8 cellular contexts compared by ENCODE assay signal in the genomic region with DNA sequence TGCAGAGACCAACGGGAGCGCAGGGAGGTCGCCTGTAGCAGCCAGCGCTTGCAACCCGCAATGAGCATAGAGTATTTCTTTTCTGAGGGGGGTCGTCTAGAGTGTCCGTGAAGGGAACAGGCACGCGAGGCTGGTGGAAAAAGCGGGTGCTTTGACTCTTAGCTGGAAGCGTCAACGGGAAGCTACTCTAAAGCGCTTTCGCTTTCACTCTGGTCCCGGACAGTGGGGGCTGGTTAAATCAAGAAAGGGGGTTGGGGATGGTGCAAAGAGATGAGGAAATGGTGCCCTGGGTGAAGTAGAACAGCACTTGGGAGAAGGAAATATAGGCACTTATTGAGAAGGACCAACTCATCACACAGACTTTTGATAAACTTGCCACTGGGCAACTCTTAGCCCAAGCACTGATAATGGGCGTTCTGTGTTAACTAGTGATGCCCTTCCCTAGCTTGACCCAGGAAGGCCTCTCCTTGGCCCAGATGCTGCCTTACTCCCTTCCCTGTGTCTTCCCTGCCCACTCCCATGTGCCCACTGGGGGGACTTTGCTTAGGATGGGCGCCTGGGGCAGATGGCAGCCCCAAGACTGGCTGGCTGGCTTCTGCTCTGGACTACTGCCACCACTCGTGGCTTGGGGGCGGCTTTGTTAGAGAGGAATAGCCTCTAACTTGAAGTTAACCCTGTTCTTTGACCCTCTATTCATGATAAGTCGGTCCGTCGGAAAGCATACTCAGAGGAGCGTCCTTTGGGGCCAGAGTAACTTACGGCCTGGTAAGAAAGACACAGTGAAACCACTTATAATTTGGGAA. TPM values are rescaled to one million over a fixed set of nuclear protein-coding genes. Genes with fewer than 3 reads are reported as not detected.
A peak's percentile ranks its signal among the peaks of the same experiment; 100 is the strongest.
DNase-seq lines count a peak whose midpoint lies in the region; ATAC-seq and TF ChIP-seq lines count a peak whose summit lies in the region.

No MANE protein-coding gene starts in this region.

- no peaks in the 10 kb centered on the region; the same call in 1 of the 2 replicates for H4K20me1 ChIP-seq in BLaER1

- peaks cover 60% of the 10 kb centered on the region for H3K4me1 Mint-ChIP-seq in activated CD8-positive, alpha-beta T cell treated with anti-CD3 and anti-CD28 coated beads, Interleukin-2, amount 10 ng/mL, durations not matched to agents 7 days and 5 days (ENCODE audit: low read depth)

- POLR2A ChIA-PET in activated CD8-positive, alpha-beta T cell treated with anti-CD3 and anti-CD28 coated beads, Interleukin-2, amount 10 ng/mL, durations not matched to agents 7 days and 5 days (lab: Charles Lee) = interaction anchor here (0.6 to 9.1 kb wide), 12 partner anchors 9 to 395 kb away, joined by 3 to 812 read pairs (median 4); a partner anchor contains a TSS

- H3K9me3 Mint-ChIP-seq in activated CD8-positive, alpha-beta T cell treated with anti-CD3 and anti-CD28 coated beads, Interleukin-2, amount 10 ng/mL, durations not matched to agents 7 days and 5 days (ENCODE audit: insufficient read depth) = no peaks in the 10 kb centered on the region

- TF ChIP-seq CTCF in GM20000 (IDR thresholded peaks at IDR 0.05; ENCODE audit: extremely low read depth, missing control alignments) = no peak
- TF ChIP-seq CTCF in epithelial cell of proximal tubule (conservative IDR thresholded peaks at IDR 0.05; ENCODE audit: low read depth, low read length) = no peak
- no peak for TF ChIP-seq CTCF in thoracic aorta (IDR thresholded peaks at IDR 0.05)

- H3K4me3 Mint-ChIP-seq in activated CD8-positive, alpha-beta T cell treated with anti-CD3 and anti-CD28 coated beads, Interleukin-2, amount 10 ng/mL, durations not matched to agents 7 days and 5 days = peak overlapping the region; percentile 97

- H3K9me3 ChIP-seq in BLaER1 (no peaks in the 10 kb centered on the region), mucosa of stomach (ENCODE audit: control insufficient read depth, low read length) (no peaks in the 10 kb centered on the region), thoracic aorta (no peaks in the 10 kb centered on the region)

- peak overlapping the region; percentile 91 for H3K9ac ChIP-seq in BLaER1
- peak overlapping the region; percentile 94 for H3K9ac ChIP-seq in mucosa of stomach (ENCODE audit: low read length)

- peak; percentile 42 for ATAC-seq in activated CD8-positive, alpha-beta T cell treated with anti-CD3 and anti-CD28 coated beads, Interleukin-2, amount 10 ng/mL, durations not matched to agents 7 days and 5 days
- ATAC-seq in thoracic aorta (ENCODE audit: insufficient number of reproducible peaks, low FRiP score, low read depth) = no peak

- peaks cover 43% of the 10 kb centered on the region for H3K4me1 ChIP-seq in BLaER1
- H3K4me1 ChIP-seq in mucosa of stomach (ENCODE audit: control insufficient read depth, insufficient read depth, low read length) = peaks cover 22% of the 10 kb centered on the region
- peaks cover 17 to 25% of the 10 kb centered on the region in 2 donors for H3K4me1 ChIP-seq in thoracic aorta (ENCODE audit: control insufficient read depth in 1 of 2, low read depth in 2 of 2)

- peaks cover 87% of the 10 kb centered on the region for H3K36me3 Mint-ChIP-seq in activated CD8-positive, alpha-beta T cell treated with anti-CD3 and anti-CD28 coated beads, Interleukin-2, amount 10 ng/mL, durations not matched to agents 7 days and 5 days (ENCODE audit: low read depth)

- H3K4me3 ChIP-seq in BLaER1 = peak overlapping the region; percentile 93
- H3K4me3 ChIP-seq in epithelial cell of proximal tubule (ENCODE audit: low read depth, low read length) = peak overlapping the region; percentile 88
- peak overlapping the region; percentile 92 for H3K4me3 ChIP-seq in mucosa of stomach (ENCODE audit: low read length)
- peak overlapping the region; percentile 78 for H3K4me3 ChIP-seq in thoracic aorta

- H3K27ac ChIP-seq in BLaER1 (peak overlapping the region; percentile 90), thoracic aorta (peak overlapping the region; percentile 88 to 91)

- H3K27me3 ChIP-seq in BLaER1 (no peaks in the 10 kb centered on the region), mucosa of stomach (ENCODE audit: control insufficient read depth, insufficient read depth, low read length) (no peaks in the 10 kb centered on the region), thoracic aorta (replicated peaks; ENCODE audit: insufficient read depth) (no peaks in the 10 kb centered on the region)

- CTCF ChIA-PET in activated CD8-positive, alpha-beta T cell treated with anti-CD3 and anti-CD28 coated beads, Interleukin-2, amount 10 ng/mL, durations not matched to agents 7 days and 5 days (lab: Charles Lee) = interaction anchor here (0.7 to 9.6 kb wide), 13 partner anchors 10 to 610 kb away, joined by 3 to 400 read pairs (median 11); a partner anchor contains a TSS

- DNase-seq in GM20000 (ENCODE audit: low spot score) = peak; percentile 72
- DNase-seq in KG1 (lab: John Stamatoyannopoulos, UW) = peak; percentile 47
- peak; percentile 80 for DNase-seq in activated CD8-positive, alpha-beta T cell treated with anti-CD3 and anti-CD28 coated beads, Interleukin-2, amount 10 ng/mL, durations not matched to agents 7 days and 5 days
- DNase-seq in epithelial cell of proximal tubule (ENCODE audit: low read depth) = no peak
- no peak for DNase-seq in thoracic aorta (ENCODE audit: low spot score)
- no peak for DNase-seq in NCI-H446 treated with DMSO at 0.1 percent for 48 hours (lab: John Stamatoyannopoulos, UW)

- H3K4me2 ChIP-seq in BLaER1 = peak overlapping the region; percentile 93

- no peaks in the 10 kb centered on the region for H3K27me3 Mint-ChIP-seq in activated CD8-positive, alpha-beta T cell treated with anti-CD3 and anti-CD28 coated beads, Interleukin-2, amount 10 ng/mL, durations not matched to agents 7 days and 5 days (ENCODE audit: low read depth)

- H3K36me3 ChIP-seq in BLaER1 = peaks cover 55% of the 10 kb centered on the region
- peaks cover 15% of the 10 kb centered on the region for H3K36me3 ChIP-seq in mucosa of stomach (ENCODE audit: control insufficient read depth, insufficient read depth, low read length)
- no peaks in the 10 kb centered on the region for H3K36me3 ChIP-seq in thoracic aorta

- peak overlapping the region; percentile 100 for H3K27ac Mint-ChIP-seq in activated CD8-positive, alpha-beta T cell treated with anti-CD3 and anti-CD28 coated beads, Interleukin-2, amount 10 ng/mL, durations not matched to agents 7 days and 5 days

RNA-seq across cellular contexts. Expression of a gene that starts 0.6 kb away (rescaled TPM):
- total RNA-seq in activated CD8-positive, alpha-beta T cell treated with anti-CD3 and anti-CD28 coated beads, Interleukin-2, amount 10 ng/mL, durations not matched to agents 7 days and 5 days = 100 to 1,000 TPM; 319 to 325 TPM
- total RNA-seq in epithelial cell of proximal tubule (20.5 and 24.3 TPM in 2 replicates), thoracic aorta (10 to 100 TPM; 24.2 to 25.7 TPM)

RNA-seq across cellular contexts. Expression of a gene that starts 1.1 kb away (rescaled TPM):
- 100 to 1,000 TPM; 319 to 328 TPM for total RNA-seq in activated CD8-positive, alpha-beta T cell treated with anti-CD3 and anti-CD28 coated beads, Interleukin-2, amount 10 ng/mL, durations not matched to agents 7 days and 5 days
- total RNA-seq in epithelial cell of proximal tubule (50.7 and 54.5 TPM in 2 replicates), thoracic aorta (10 to 100 TPM; 41.6 to 46.9 TPM)

RNA-seq across cellular contexts. Expression of a gene that starts 10.7 kb away (rescaled TPM):
- 100 to 1,000 TPM; 385 to 397 TPM for total RNA-seq in activated CD8-positive, alpha-beta T cell treated with anti-CD3 and anti-CD28 coated beads, Interleukin-2, amount 10 ng/mL, durations not matched to agents 7 days and 5 days
- 75.1 and 84.4 TPM in 2 replicates for total RNA-seq in epithelial cell of proximal tubule
- 10 to 100 TPM; 28.4 to 43.3 TPM for total RNA-seq in thoracic aorta

RNA-seq across cellular contexts. Expression of a gene that starts 16.0 kb away (rescaled TPM):
- total RNA-seq in activated CD8-positive, alpha-beta T cell treated with anti-CD3 and anti-CD28 coated beads, Interleukin-2, amount 10 ng/mL, durations not matched to agents 7 days and 5 days = 100 to 1,000 TPM; 145 to 159 TPM
- total RNA-seq in epithelial cell of proximal tubule (23.6 and 29.4 TPM in 2 replicates), thoracic aorta (10 to 100 TPM in 1 of 2 donors, 1 to 10 TPM in 1; 9.6 to 17.3 TPM)

RNA-seq across cellular contexts. Expression of a gene that starts 37.8 kb away (rescaled TPM):
- 10 to 100 TPM; 15.6 to 17.0 TPM for total RNA-seq in activated CD8-positive, alpha-beta T cell treated with anti-CD3 and anti-CD28 coated beads, Interleukin-2, amount 10 ng/mL, durations not matched to agents 7 days and 5 days
- total RNA-seq in epithelial cell of proximal tubule (0.58 TPM in 1 of 2 replicates, not detected in the other), thoracic aorta (under 1 TPM in 1 of 2 donors, not detected in 1; 0.54 TPM)

Comparison
In these comparisons a context has a peak if more than half of its experiments do, and no peak if none do; other contexts are left out.
1. DNase-seq: peak in GM20000 (single experiment), KG1 (single experiment) and activated CD8-positive, alpha-beta T cell treated with anti-CD3 and anti-CD28 coated beads, Interleukin-2, amount 10 ng/mL, durations not matched to agents 7 days and 5 days (single experiment); none in epithelial cell of proximal tubule (single experiment), thoracic aorta (single experiment) and NCI-H446 treated with DMSO at 0.1 percent for 48 hours (single experiment).
2. RNA of a gene that starts 0.6 kb away (total RNA-seq): 319 to 325 TPM in activated CD8-positive, alpha-beta T cell treated with anti-CD3 and anti-CD28 coated beads, Interleukin-2, amount 10 ng/mL, durations not matched to agents 7 days and 5 days; 24.2 to 25.7 TPM in thoracic aorta and 20.5 to 24.3 TPM in epithelial cell of proximal tubule; every median in the first group is over 10 times any median in the second.
3. Peak in every context shown above with its lines, with median percentiles within 50 percentile points of each other: H3K4me3 ChIP-seq.